Comparison of ENCODE assay signal across 8 cellular contexts in the genomic region with DNA sequence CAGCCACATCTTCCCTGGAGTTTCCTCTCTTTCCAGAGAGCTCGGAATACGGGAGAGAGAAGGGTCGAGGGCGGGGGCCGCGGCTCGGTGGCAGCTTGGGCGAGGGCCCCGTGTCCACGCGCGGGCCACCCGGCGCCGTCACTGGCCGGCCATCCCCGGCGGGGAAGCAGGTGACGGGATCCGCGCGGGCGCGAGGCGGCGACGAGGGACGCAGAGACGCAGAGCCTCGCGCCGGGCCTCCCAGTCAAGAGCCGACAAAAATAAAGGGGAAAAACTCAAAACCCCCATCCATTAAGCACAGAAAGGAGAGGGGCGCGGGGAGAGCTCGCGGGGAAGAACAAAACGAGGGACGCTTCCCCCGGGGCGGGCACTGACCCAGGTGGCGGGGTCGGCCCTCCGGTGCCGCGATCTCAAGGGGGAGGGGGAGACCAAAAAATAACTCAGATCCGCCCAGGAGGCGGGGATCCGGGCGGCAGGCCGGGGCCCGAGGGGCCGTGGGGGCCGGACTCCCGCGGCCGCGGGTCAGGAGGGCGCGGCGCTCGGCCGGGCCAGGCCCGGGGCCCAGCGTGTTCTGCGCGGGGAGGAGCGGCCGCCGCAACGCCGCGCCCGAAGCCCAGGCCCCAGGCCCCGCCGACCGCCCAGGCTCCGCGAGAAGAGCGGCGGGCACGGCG. TPM values are rescaled to one million over a fixed set of nuclear protein-coding genes. Genes with fewer than 3 reads are reported as not detected.
DNase-seq lines count a peak whose midpoint lies in the region; ATAC-seq and TF ChIP-seq lines count a peak whose summit lies in the region.

No MANE protein-coding gene starts in this region.

- intact Hi-C loops in esophagus muscularis mucosa (cut with DNase I) (loop anchor here (2.0 to 5.0 kb wide), 3 partner anchors 60 to 426 kb away; a partner anchor contains a TSS), stomach (cut with DNase I; ENCODE audit: low total_unique reads) (no loop called here)

- no peaks in the 10 kb centered on the region for H3K9me3 Mint-ChIP-seq in naive thymus-derived CD8-positive, alpha-beta T cell

- H3K27ac ChIP-seq in esophagus muscularis mucosa (replicated peaks in 1 of 4) = peak overlapping the region; percentile 93 to 99 (median 96)
- H3K27ac ChIP-seq in stomach = peak overlapping the region; percentile 97 to 100 (median 99)

- H3K36me3 ChIP-seq in esophagus muscularis mucosa (peaks cover 0 to 17% (median 12%) of the 10 kb centered on the region in 4 donors), stomach (peaks cover 7 to 22% (median 19%) of the 10 kb centered on the region in 4 donors)

- TF ChIP-seq POLR2A in esophagus muscularis mucosa (IDR thresholded peaks at IDR 0.05; ENCODE audit: low read depth) = no peak
- TF ChIP-seq POLR2A in stomach (IDR thresholded peaks at IDR 0.05) = no peak

- TF ChIP-seq EP300 in esophagus muscularis mucosa (IDR thresholded peaks at IDR 0.05) (no peak), stomach (IDR thresholded peaks at IDR 0.05) (no peak)

- WGBS in esophagus muscularis mucosa = 1% methylated on average over 26 of the region's 83 CpGs
- WGBS in stomach, 5 donors = 0 to 1% (median 0%) methylated on average over 49 to 83 of the region's 83 CpGs

- peaks cover 0 to 22% (median 2%) of the 10 kb centered on the region in 3 donors for H3K36me3 Mint-ChIP-seq in naive thymus-derived CD8-positive, alpha-beta T cell

- peaks cover 0 to 1% (median 0%) of the 10 kb centered on the region in 5 donors for H3K27me3 Mint-ChIP-seq in naive thymus-derived CD8-positive, alpha-beta T cell

- H3K4me1 Mint-ChIP-seq in naive thymus-derived CD8-positive, alpha-beta T cell = peaks cover 13 to 49% (median 39%) of the 10 kb centered on the region in 4 donors

- H3K27ac Mint-ChIP-seq in naive thymus-derived CD8-positive, alpha-beta T cell = peak overlapping the region; percentile 88 to 96 (median 95)

- ATAC-seq in HG02763 (IDR thresholded peaks at IDR 0.05; ENCODE audit: unreplicated experiment) = peak; percentile 46
- ATAC-seq in naive thymus-derived CD8-positive, alpha-beta T cell = peak; percentile 26 to 27

- peaks cover 25 to 39% (median 36%) of the 10 kb centered on the region in 4 donors for H3K4me1 ChIP-seq in esophagus muscularis mucosa
- peaks cover 18 to 53% (median 37%) of the 10 kb centered on the region in 4 donors for H3K4me1 ChIP-seq in stomach

- no peaks in the 10 kb centered on the region for H3K9me3 ChIP-seq in esophagus muscularis mucosa
- no peaks in the 10 kb centered on the region for H3K9me3 ChIP-seq in stomach

- H3K4me3 Mint-ChIP-seq in naive thymus-derived CD8-positive, alpha-beta T cell = peak overlapping the region; percentile 85 to 95 (median 92)

- DNase-seq in NCI-H345 (lab: John Stamatoyannopoulos, UW) (peak; percentile 45), NCI-H345 treated with DMSO at 0.1 percent for 48 hours (lab: John Stamatoyannopoulos, UW; ENCODE audit: unreplicated experiment) (no peak), NCI-H69 (lab: John Stamatoyannopoulos, UW) (peak; percentile 65), esophagus muscularis mucosa (ENCODE audit: extremely low spot score) (no peak), stomach (peak; percentile 59)
- peak; percentile 59 for DNase-seq in activated T-cell treated with anti-CD3 and anti-CD28 coated beads, Interleukin-2, amount 50 U/mL, for 1 hour
- DNase-seq in naive thymus-derived CD8-positive, alpha-beta T cell = peak in 9 of 10 donors; percentile 19 to 73 (median 41)

- H3K27me3 ChIP-seq in esophagus muscularis mucosa = no peaks in the 10 kb centered on the region
- H3K27me3 ChIP-seq in stomach = no peaks in the 10 kb centered on the region

- peak overlapping the region; percentile 68 to 89 (median 72) for H3K4me3 ChIP-seq in esophagus muscularis mucosa
- H3K4me3 ChIP-seq in stomach = peak overlapping the region; percentile 56 to 85 (median 62)

- TF ChIP-seq CTCF in esophagus muscularis mucosa (IDR thresholded peaks at IDR 0.05) (no peak), stomach (IDR thresholded peaks at IDR 0.05) (no peak)

- POLR2A ChIA-PET in naive thymus-derived CD8-positive, alpha-beta T cell (lab: Charles Lee) = interaction anchor here (0.7 to 3.2 kb wide), 14 partner anchors 13 to 185 kb away, joined by 3 to 31 read pairs (median 4); a partner anchor contains a TSS

RNA-seq across cellular contexts. Expression of a gene that starts 0.7 kb away (rescaled TPM):
- total RNA-seq in esophagus muscularis mucosa (10 to 100 TPM; 36.9 to 60.4 (median 46.4) TPM), stomach (100 to 1,000 TPM in 1 of 5 donors, 10 to 100 TPM in 4; 20.5 to 132 (median 53.8) TPM)
- total RNA-seq in naive thymus-derived CD8-positive, alpha-beta T cell = 10 to 100 TPM; 46.8 to 47.9 TPM
- 1 to 10 TPM in 2 of 3 donors, under 1 TPM in 1; 0.77 to 4.4 (median 2.4) TPM for polyA plus RNA-seq in naive thymus-derived CD8-positive, alpha-beta T cell
- polyA plus RNA-seq in stomach = 10 to 100 TPM in 1 of 3 donors, 1 to 10 TPM in 2; 7.8 to 14.7 (median 8.5) TPM

RNA-seq across cellular contexts. Expression of a gene that starts 59.8 kb away (rescaled TPM):
- total RNA-seq in esophagus muscularis mucosa (100 to 1,000 TPM; 166 to 213 (median 185) TPM), stomach (100 to 1,000 TPM in 2 of 5 donors, 10 to 100 TPM in 3; 25.7 to 158 (median 71.0) TPM)
- 10 to 100 TPM; 83.3 to 93.2 TPM for total RNA-seq in naive thymus-derived CD8-positive, alpha-beta T cell
- 10 to 100 TPM; 68.5 to 70.9 (median 70.6) TPM for polyA plus RNA-seq in naive thymus-derived CD8-positive, alpha-beta T cell
- 100 to 1,000 TPM in 2 of 3 donors, 10 to 100 TPM in 1; 70.8 to 123 (median 104) TPM for polyA plus RNA-seq in stomach

Comparison
In these comparisons a context has a peak if more than half of its experiments do, and no peak if none do; other contexts are left out.
1. DNase-seq: peak in NCI-H345 (single experiment), NCI-H69 (single experiment), activated T-cell treated with anti-CD3 and anti-CD28 coated beads, Interleukin-2, amount 50 U/mL, for 1 hour (single experiment), naive thymus-derived CD8-positive, alpha-beta T cell (9 of 10) and stomach (single experiment); none in NCI-H345 treated with DMSO at 0.1 percent for 48 hours (single experiment) and esophagus muscularis mucosa (single experiment).